Comparison of ENCODE assay signal across 8 cellular contexts in genomic region chr16:787261-787966, GRCh38. TPM values are rescaled to one million over a fixed set of nuclear protein-coding genes. Genes with fewer than 3 reads are reported as not detected.
DNase-seq lines count a peak whose midpoint lies in the region; TF ChIP-seq lines count a peak whose summit lies in the region.

No MANE protein-coding gene starts in this region.

- H3K9ac ChIP-seq in neural cell (ENCODE audit: low read length) = peak overlapping the region; percentile 72

- POLR2A ChIA-PET in CD4-positive, alpha-beta memory T cell (lab: Charles Lee; ENCODE audit: partially characterized antibody) = interaction anchor here (0.8 to 3.0 kb wide), 10 partner anchors 14 to 151 kb away, joined by 3 to 15 read pairs (median 4); partner anchors contain the start of genes ANTKMT, CCDC78, HAGHL and METTL26

- no peak overlapping the region for H2AFZ ChIP-seq in neural cell (ENCODE audit: low read depth, low read length)

- no peaks in the 10 kb centered on the region for H3K27me3 ChIP-seq in CD4-positive, alpha-beta memory T cell (ENCODE audit: insufficient read depth, low read length)
- no peaks in the 10 kb centered on the region for H3K27me3 ChIP-seq in neural cell (ENCODE audit: insufficient read depth, low read depth, low read length)

- H3K36me3 Mint-ChIP-seq in CD4-positive, alpha-beta memory T cell = peaks cover 8 to 10% of the 10 kb centered on the region in 2 donors

- H3K79me2 ChIP-seq in neural cell (replicated peaks; ENCODE audit: insufficient read depth, low read length) = peaks cover 9% of the 10 kb centered on the region

- H3K27ac ChIP-seq in CD4-positive, alpha-beta memory T cell (ENCODE audit: low read depth, low read length) = peak overlapping the region; percentile 73
- H3K27ac ChIP-seq in coronary artery (peak overlapping the region in 1 of 2 donors; percentile 54), neural cell (ENCODE audit: low read length) (no peak overlapping the region)

- intact Hi-C loops in CD4-positive, alpha-beta memory T cell (cut with micrococcal nuclease) = loop anchor here (5.0 kb wide), 1 partner anchor 140 kb away; the partner anchor contains the start of gene WDR90

- H3K9me3 Mint-ChIP-seq in CD4-positive, alpha-beta memory T cell = no peaks in the 10 kb centered on the region

- TF ChIP-seq EP300 in neural cell (conservative IDR thresholded peaks at IDR 0.05; ENCODE audit: poor library complexity, severe bottlenecking) = no peak

- TF ChIP-seq CTCF in coronary artery (IDR thresholded peaks at IDR 0.05) (no peak), neural cell (IDR thresholded peaks at IDR 0.05; ENCODE audit: poor library complexity, severe bottlenecking) (no peak)

- H3K4me1 Mint-ChIP-seq in CD4-positive, alpha-beta memory T cell = peaks cover 2 to 30% (median 8%) of the 10 kb centered on the region in 4 donors

- H3K9me2 ChIP-seq in neural cell (ENCODE audit: insufficient read depth, low read length) = no peaks in the 10 kb centered on the region

- no peaks in the 10 kb centered on the region for H3K27me3 Mint-ChIP-seq in CD4-positive, alpha-beta memory T cell

- H3F3A ChIP-seq in neural cell (ENCODE audit: insufficient read depth, low read length, poor library complexity, severe bottlenecking) = no peaks in the 10 kb centered on the region

- peaks cover 6% of the 10 kb centered on the region for H3K36me3 ChIP-seq in CD4-positive, alpha-beta memory T cell (ENCODE audit: insufficient read depth, low read length)
- H3K36me3 ChIP-seq in neural cell (ENCODE audit: insufficient read depth, low read length) = no peaks in the 10 kb centered on the region

- peaks cover 21% of the 10 kb centered on the region for H3K4me1 ChIP-seq in CD4-positive, alpha-beta memory T cell (ENCODE audit: insufficient read depth, low read length)

- H3K27ac Mint-ChIP-seq in CD4-positive, alpha-beta memory T cell = peak overlapping the region in 6 of 7 donors; percentile 41 to 80 (median 67)

- H3K9me3 ChIP-seq in CD4-positive, alpha-beta memory T cell (ENCODE audit: control insufficient read depth in 1 of 2, low read length in 2 of 2) = no peaks in the 10 kb centered on the region
- H3K9me3 ChIP-seq in neural cell (ENCODE audit: low read length) = no peaks in the 10 kb centered on the region

- H3K4me2 ChIP-seq in neural cell (ENCODE audit: low read length) = peak overlapping the region; percentile 78

- no peak for DNase-seq in CD4-positive, alpha-beta memory T cell
- no peak for DNase-seq in Jurkat, Clone E6-1 (ENCODE audit: low read depth, low spot score)
- no peak for DNase-seq in coronary artery (ENCODE audit: low spot score)
- DNase-seq in retina = no peak
- DNase-seq in NCI-H2107 treated with DMSO at 0.1 percent for 48 hours (lab: John Stamatoyannopoulos, UW; ENCODE audit: unreplicated experiment) = no peak
- no peak for DNase-seq in superior temporal gyrus (ENCODE audit: extremely low spot score)
- DNase-seq in CD1c-positive myeloid dendritic cell (ENCODE audit: extremely low spot score) = no peak

- peak overlapping the region; percentile 82 to 91 (median 85) for H3K4me3 Mint-ChIP-seq in CD4-positive, alpha-beta memory T cell

- H4K20me1 ChIP-seq in neural cell (ENCODE audit: insufficient read depth) = no peaks in the 10 kb centered on the region

- peak overlapping the region; percentile 17 to 83 for H3K4me3 ChIP-seq in CD4-positive, alpha-beta memory T cell (ENCODE audit: low read length in 2 of 2)
- H3K4me3 ChIP-seq in Jurkat, Clone E6-1 (ENCODE audit: low read length) = peak overlapping the region; percentile 89
- H3K4me3 ChIP-seq in coronary artery = peak overlapping the region; percentile 100
- H3K4me3 ChIP-seq in neural cell (ENCODE audit: low read length) = peak overlapping the region; percentile 85

- CTCF ChIA-PET in CD4-positive, alpha-beta memory T cell (lab: Charles Lee; ENCODE audit: partially characterized antibody) = interaction anchor here (1.5 to 6.7 kb wide), 2 partner anchors 72 to 75 kb away, joined by 4 to 84 read pairs; partner anchors contain the start of gene METRN

- TF ChIP-seq RAD21 in neural cell (conservative IDR thresholded peaks at IDR 0.05) = no peak

TF ChIP-seq in neural cell, 6 proteins besides CTCF, POLR2A, EP300 and RAD21:
- TF ChIP-seq SMC3 (conservative IDR thresholded peaks at IDR 0.05; ENCODE audit: poor library complexity) = no peak
- no peak for TF ChIP-seq TAF1 (IDR thresholded peaks at IDR 0.05; ENCODE audit: low read depth)
- no peak for TF ChIP-seq EZH2 (IDR thresholded peaks at IDR 0.05; ENCODE audit: borderline replicate concordance, insufficient read depth, low read length, poor library complexity, severe bottlenecking)
- TF ChIP-seq, protein P1, sequence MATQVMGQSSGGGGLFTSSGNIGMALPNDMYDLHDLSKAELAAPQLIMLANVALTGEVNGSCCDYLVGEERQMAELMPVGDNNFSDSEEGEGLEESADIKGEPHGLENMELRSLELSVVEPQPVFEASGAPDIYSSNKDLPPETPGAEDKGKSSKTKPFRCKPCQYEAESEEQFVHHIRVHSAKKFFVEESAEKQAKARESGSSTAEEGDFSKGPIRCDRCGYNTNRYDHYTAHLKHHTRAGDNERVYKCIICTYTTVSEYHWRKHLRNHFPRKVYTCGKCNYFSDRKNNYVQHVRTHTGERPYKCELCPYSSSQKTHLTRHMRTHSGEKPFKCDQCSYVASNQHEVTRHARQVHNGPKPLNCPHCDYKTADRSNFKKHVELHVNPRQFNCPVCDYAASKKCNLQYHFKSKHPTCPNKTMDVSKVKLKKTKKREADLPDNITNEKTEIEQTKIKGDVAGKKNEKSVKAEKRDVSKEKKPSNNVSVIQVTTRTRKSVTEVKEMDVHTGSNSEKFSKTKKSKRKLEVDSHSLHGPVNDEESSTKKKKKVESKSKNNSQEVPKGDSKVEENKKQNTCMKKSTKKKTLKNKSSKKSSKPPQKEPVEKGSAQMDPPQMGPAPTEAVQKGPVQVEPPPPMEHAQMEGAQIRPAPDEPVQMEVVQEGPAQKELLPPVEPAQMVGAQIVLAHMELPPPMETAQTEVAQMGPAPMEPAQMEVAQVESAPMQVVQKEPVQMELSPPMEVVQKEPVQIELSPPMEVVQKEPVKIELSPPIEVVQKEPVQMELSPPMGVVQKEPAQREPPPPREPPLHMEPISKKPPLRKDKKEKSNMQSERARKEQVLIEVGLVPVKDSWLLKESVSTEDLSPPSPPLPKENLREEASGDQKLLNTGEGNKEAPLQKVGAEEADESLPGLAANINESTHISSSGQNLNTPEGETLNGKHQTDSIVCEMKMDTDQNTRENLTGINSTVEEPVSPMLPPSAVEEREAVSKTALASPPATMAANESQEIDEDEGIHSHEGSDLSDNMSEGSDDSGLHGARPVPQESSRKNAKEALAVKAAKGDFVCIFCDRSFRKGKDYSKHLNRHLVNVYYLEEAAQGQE (IDR thresholded peaks at IDR 0.05; ENCODE audit: borderline replicate concordance) = no peak
- TF ChIP-seq POLR2AphosphoS5 (IDR thresholded peaks at IDR 0.05) = no peak

RNA-seq across cellular contexts. Expression of gene RPUSD1, which starts 0.8 kb away (rescaled TPM):
- 10 to 100 TPM; 26.9 to 31.1 TPM for total RNA-seq in CD4-positive, alpha-beta memory T cell
- 10 to 100 TPM; 19.9 to 29.7 TPM for polyA plus RNA-seq in CD4-positive, alpha-beta memory T cell
- polyA plus RNA-seq in Jurkat, Clone E6-1 (2012; ENCODE audit: insufficient read depth, insufficient read length) = 18.3 TPM
- polyA plus RNA-seq in neural cell = 42.4 and 44.8 TPM in 2 replicates
- 23.7 and 26.1 TPM in 2 replicates for polyA minus RNA-seq in neural cell

RNA-seq across cellular contexts. Expression of gene CHTF18, which starts 1.0 kb away (rescaled TPM):
- total RNA-seq in CD4-positive, alpha-beta memory T cell = 10 to 100 TPM; 42.1 to 46.9 TPM
- 1 to 10 TPM; 3.0 to 6.0 TPM for polyA plus RNA-seq in CD4-positive, alpha-beta memory T cell
- 110 TPM for polyA plus RNA-seq in Jurkat, Clone E6-1 (2012; ENCODE audit: insufficient read depth, insufficient read length)
- 25.7 and 31.2 TPM in 2 replicates for polyA plus RNA-seq in neural cell
- polyA minus RNA-seq in neural cell = 11.5 and 21.2 TPM in 2 replicates

RNA-seq across cellular contexts. Expression of gene GNG13, which starts 13.1 kb away (rescaled TPM):
- total RNA-seq in CD4-positive, alpha-beta memory T cell = not detected
- not detected for polyA plus RNA-seq in CD4-positive, alpha-beta memory T cell
- polyA plus RNA-seq in Jurkat, Clone E6-1 (2012; ENCODE audit: insufficient read depth, insufficient read length) = 2.7 TPM
- polyA plus RNA-seq in neural cell = not detected in 2 replicates
- polyA minus RNA-seq in neural cell = not detected in 2 replicates

RNA-seq across cellular contexts. Expression of gene MSLN, which starts 26.9 kb away (rescaled TPM):
- not detected for total RNA-seq in CD4-positive, alpha-beta memory T cell
- not detected for polyA plus RNA-seq in CD4-positive, alpha-beta memory T cell
- not detected for polyA plus RNA-seq in Jurkat, Clone E6-1 (2012; ENCODE audit: insufficient read depth, insufficient read length)
- polyA plus RNA-seq in neural cell = 0.40 and 0.63 TPM in 2 replicates
- not detected in 2 replicates for polyA minus RNA-seq in neural cell

RNA-seq across cellular contexts. Expression of gene CIAO3, which starts 46.6 kb away (rescaled TPM):
- 10 to 100 TPM; 58.2 TPM for total RNA-seq in CD4-positive, alpha-beta memory T cell
- polyA plus RNA-seq in CD4-positive, alpha-beta memory T cell = 10 to 100 TPM; 10.8 to 26.1 TPM
- 60.0 TPM for polyA plus RNA-seq in Jurkat, Clone E6-1 (2012; ENCODE audit: insufficient read depth, insufficient read length)
- 57.8 and 62.4 TPM in 2 replicates for polyA plus RNA-seq in neural cell
- polyA minus RNA-seq in neural cell = 33.1 and 45.3 TPM in 2 replicates

Comparison
In these comparisons a context has a peak if more than half of its experiments do, and no peak if none do; other contexts are left out.
1. H3K4me3 ChIP-seq: peak in every context shown above with its lines; median percentile 100 in coronary artery; 89 in Jurkat, Clone E6-1; 85 in neural cell; 50 in CD4-positive, alpha-beta memory T cell.